Comparison of ENCODE assay signal across 20 cellular contexts in genomic region chr17:15290605-15291004, GRCh38. TPM values are rescaled to one million over a fixed set of nuclear protein-coding genes. Genes with fewer than 3 reads are reported as not detected.
DNase-seq lines count a peak whose midpoint lies in the region; ATAC-seq lines count a peak whose summit lies in the region.
"Had no signal": no experiment of that assay in that cellular context is flagged by ENCODE, and none has a peak within 500 bp of the region (broad histone marks: within the 10 kb centered on the region; RNA-seq: fewer than 3 reads in every experiment).

No MANE protein-coding gene starts in this region.

- H3K27me3 ChIP-seq in SJSA1 (replicated peaks): no peaks in the 10 kb centered on the region
- H3K27me3 ChIP-seq: Peyer's patch had no signal

- H3K4me1 ChIP-seq in SJSA1 (replicated peaks): peaks cover 40% of the 10 kb centered on the region
- H3K4me1 ChIP-seq: Peyer's patch had no signal

- no peaks in the 10 kb centered on the region for H3K36me3 ChIP-seq in SJSA1
- H3K36me3 ChIP-seq: Peyer's patch had no signal

- H3K4me3 ChIP-seq in SJSA1: no peak overlapping the region
- H3K4me3 ChIP-seq: Peyer's patch, SK-N-MC had no signal

- H3K27ac ChIP-seq in SJSA1: peak overlapping the region; percentile 79
- H3K27ac ChIP-seq: Peyer's patch, SK-N-MC had no signal

- no peaks in the 10 kb centered on the region for H3K9me3 ChIP-seq in SJSA1 (replicated peaks)
- H3K9me3 ChIP-seq: Peyer's patch had no signal

- ATAC-seq in HG03139 (IDR thresholded peaks at IDR 0.05; ENCODE audit: unreplicated experiment) (no peak), HG02571 (IDR thresholded peaks at IDR 0.05; ENCODE audit: unreplicated experiment) (no peak)

- DNase-seq in AG08395 (ENCODE audit: low spot score) (peak; percentile 24), ELR (ENCODE audit: low read depth) (peak; percentile 34), SJSA1 (ENCODE audit: low read depth in 1 of 2, low spot score in 2 of 2) (peak in 1 of 2 experiments; percentile 30), islet precursor cell (peak; percentile 22), cerebellum (ENCODE audit: low spot score) (no peak), GOT3 (lab: John Stamatoyannopoulos, UW) (no peak)
- DNase-seq: ACHN, DMS79 treated with DMSO at 0.1 percent for 48 hours, GDM1, H7, NCI-H1092 treated with DMSO at 0.1 percent for 48 hours, NCI-H2081, NCI-H2171 treated with DMSO at 0.1 percent for 48 hours, NCI-H446 treated with DMSO at 0.1 percent for 48 hours, NCI-H69, Peyer's patch had no signal

RNA-seq across cellular contexts. Expression of gene PMP22, which starts 25.5 kb away (rescaled TPM):
- 80.3 and 103 TPM in 2 replicates for total RNA-seq in SJSA1 (2014; rRNA removed; shearing (Covaris generic))
- 20.4 TPM for total RNA-seq in cerebellum

RNA-seq across cellular contexts. Expression of gene TEKT3, which starts 50.8 kb away (rescaled TPM):
- total RNA-seq in SJSA1 (2014; rRNA removed; shearing (Covaris generic)): 1.0 TPM in 1 of 2 replicates, not detected in the other
- total RNA-seq in cerebellum: 0.82 TPM
- total RNA-seq: LHCN-M2 had no signal

Comparison
In these comparisons a context has a peak if more than half of its experiments do, and no peak if none do; other contexts are left out.
1. DNase-seq: peak in AG08395 (single experiment), ELR (single experiment) and islet precursor cell (single experiment); none in cerebellum (single experiment) and GOT3 (single experiment).